In the genomic region with DNA sequence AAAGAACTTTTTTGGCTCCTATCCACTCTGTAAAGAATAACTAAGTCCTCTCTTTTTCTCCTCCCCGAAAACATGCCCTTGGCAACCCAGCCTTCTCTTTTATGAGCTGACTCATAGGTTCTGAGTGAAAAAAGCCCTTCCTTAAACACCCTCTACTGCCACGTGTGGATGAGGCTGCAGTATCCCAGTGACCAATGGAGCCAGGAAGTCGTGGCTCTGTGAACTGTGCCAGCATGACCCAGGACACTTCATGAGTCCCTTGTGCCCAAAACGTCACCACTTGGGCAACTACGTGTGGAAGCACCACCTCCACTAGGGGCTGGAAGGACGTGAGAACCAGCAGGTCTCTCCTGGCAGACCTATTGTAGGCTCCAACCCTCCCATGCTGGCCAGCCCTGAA, we compare ENCODE assay signal across 8 cellular contexts.
A peak's percentile ranks its signal among the peaks of the same experiment; 100 is the strongest.
DNase-seq lines count a peak whose midpoint lies in the region; ATAC-seq and TF ChIP-seq lines count a peak whose summit lies in the region.

No MANE protein-coding gene starts in this region.

- H3K4me1 ChIP-seq in mucosa of descending colon (ENCODE audit: low read depth), result no peaks in the 10 kb centered on the region

- ATAC-seq in mucosa of descending colon (peak; percentile 67), HG03571 (IDR thresholded peaks at IDR 0.05; ENCODE audit: unreplicated experiment) (no peak), HG02852 (IDR thresholded peaks at IDR 0.05; ENCODE audit: unreplicated experiment) (no peak)

- DNase-seq in A172 (ENCODE audit: low spot score), result peak; percentile 95
- DNase-seq in LHCN-M2 (ENCODE audit: low read depth), result peak; percentile 91
- DNase-seq in epidermal melanocyte (ENCODE audit: insufficient read length, low spot score), result peak; percentile 83
- DNase-seq in mucosa of descending colon, result peak in 1 of 3 donors; percentile 27
- DNase-seq in NCI-H2107 (lab: John Stamatoyannopoulos, UW), result no peak
- no peak for DNase-seq in NCI-H526 treated with DMSO at 0.1 percent for 48 hours (lab: John Stamatoyannopoulos, UW)

- no peaks in the 10 kb centered on the region for H3K36me3 ChIP-seq in mucosa of descending colon (ENCODE audit: low read depth)

- TF ChIP-seq CTCF in mucosa of descending colon (IDR thresholded peaks at IDR 0.05), result no peak

- intact Hi-C loops in mucosa of descending colon (cut with DNase I, micrococcal nuclease), result no loop called here

- no peak overlapping the region for H3K4me3 ChIP-seq in mucosa of descending colon

- no peaks in the 10 kb centered on the region for H3K9me3 ChIP-seq in mucosa of descending colon

Comparison
In these comparisons a context has a peak if more than half of its experiments do, and no peak if none do; other contexts are left out.
1. DNase-seq: peak in A172 (single experiment), LHCN-M2 (single experiment) and epidermal melanocyte (single experiment); none in NCI-H2107 (single experiment) and NCI-H526 treated with DMSO at 0.1 percent for 48 hours (single experiment).